Comparison of ENCODE assay signal across 10 cellular contexts in the genomic region with DNA sequence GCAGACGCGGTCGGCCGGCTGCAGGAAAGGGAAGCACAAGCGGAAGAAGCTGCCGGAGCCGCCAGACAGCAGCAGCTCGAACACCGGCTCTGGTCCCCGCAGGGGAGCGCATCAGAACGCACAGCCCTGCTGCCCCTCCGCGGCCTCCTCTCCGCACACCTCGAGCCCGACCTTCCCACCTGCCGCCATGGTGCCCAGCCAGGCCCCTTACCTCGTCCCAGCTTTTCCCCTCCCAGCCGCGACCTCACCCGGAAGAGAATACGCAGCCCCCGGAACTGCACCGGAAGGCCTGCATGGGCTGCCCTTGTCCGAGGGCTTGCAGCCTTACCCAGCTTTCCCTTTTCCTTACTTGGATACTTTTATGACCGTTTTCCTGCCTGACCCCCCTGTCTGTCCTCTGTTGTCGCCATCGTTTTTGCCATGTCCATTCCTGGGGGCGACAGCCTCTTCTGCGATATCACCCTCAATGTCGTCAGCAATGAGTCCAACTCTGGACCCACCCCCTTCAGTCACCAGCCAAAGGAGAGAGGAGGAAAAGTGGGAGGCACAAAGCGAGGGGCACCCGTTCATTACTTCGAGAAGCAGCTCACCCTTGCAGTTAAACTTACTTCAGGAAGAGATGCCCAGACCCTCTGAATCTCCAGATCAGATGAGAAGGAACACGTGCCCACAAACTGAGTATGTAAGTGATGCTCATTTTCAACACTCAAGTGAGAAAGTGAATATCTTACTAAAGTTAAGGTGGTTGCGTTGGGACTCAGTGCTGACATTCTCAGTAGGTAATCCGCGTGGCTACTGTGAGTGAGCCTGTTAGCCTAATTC. TPM values are rescaled to one million over a fixed set of nuclear protein-coding genes. Genes with fewer than 3 reads are reported as not detected.
DNase-seq lines count a peak whose midpoint lies in the region; ATAC-seq, FAIRE-seq and TF ChIP-seq lines count a peak whose summit lies in the region.
"Had no signal": no experiment of that assay in that cellular context is flagged by ENCODE, and none has a peak within 500 bp of the region (broad histone marks: within the 10 kb centered on the region; RNA-seq: fewer than 3 reads in every experiment).

No MANE protein-coding gene starts in this region.

- H3K27me3 Mint-ChIP-seq in activated naive CD8-positive, alpha-beta T cell treated with anti-CD3 and anti-CD28 coated beads, Interleukin-2, amount 50 U/mL, for 24 hours: no peaks in the 10 kb centered on the region

- H3K9me3 Mint-ChIP-seq in activated naive CD8-positive, alpha-beta T cell treated with anti-CD3 and anti-CD28 coated beads, Interleukin-2, amount 50 U/mL, for 24 hours: no peaks in the 10 kb centered on the region

- peak overlapping the region; percentile 83 for H3K4me3 Mint-ChIP-seq in activated naive CD8-positive, alpha-beta T cell treated with anti-CD3 and anti-CD28 coated beads, Interleukin-2, amount 50 U/mL, for 24 hours

- FAIRE-seq in D721Med (lab: Jason Lieb, UNC): no peak

- H3K36me3 ChIP-seq in neutrophil: no peaks in the 10 kb centered on the region

- DNase-seq in AML-193 (lab: John Stamatoyannopoulos, UW) (peak; percentile 40 to 56), D721Med (ENCODE audit: insufficient read length, low spot score) (no peak), NCI-H2029 treated with DMSO at 0.1 percent for 48 hours (lab: John Stamatoyannopoulos, UW) (no peak), RKO (ENCODE audit: low spot score) (no peak)
- peak; percentile 30 for DNase-seq in activated naive CD8-positive, alpha-beta T cell treated with anti-CD3 and anti-CD28 coated beads, Interleukin-2, amount 50 U/mL, for 24 hours
- DNase-seq: DND-41 had no signal

- peaks cover 0 to 10% of the 10 kb centered on the region in 2 experiments for H3K4me1 ChIP-seq in neutrophil (ENCODE audit: control insufficient read depth in 1 of 2, insufficient read depth in 1 of 2, low read depth in 1 of 2, low read length in 1 of 2)

- H3K4me1 Mint-ChIP-seq in activated naive CD8-positive, alpha-beta T cell treated with anti-CD3 and anti-CD28 coated beads, Interleukin-2, amount 50 U/mL, for 24 hours: peaks cover 15% of the 10 kb centered on the region

- peak overlapping the region; percentile 34 to 60 for H3K4me3 ChIP-seq in neutrophil (ENCODE audit: low read depth in 1 of 2, low read length in 1 of 2)

- H3K27me3 ChIP-seq in neutrophil: no peaks in the 10 kb centered on the region

- peaks cover 10% of the 10 kb centered on the region for H3K36me3 Mint-ChIP-seq in activated naive CD8-positive, alpha-beta T cell treated with anti-CD3 and anti-CD28 coated beads, Interleukin-2, amount 50 U/mL, for 24 hours (ENCODE audit: low read depth)

- TF ChIP-seq CTCF in neutrophil (IDR thresholded peaks at IDR 0.05) (no peak), D721Med (IDR thresholded peaks at IDR 0.05; ENCODE audit: insufficient read depth, missing control alignments) (no peak)

- H3K27ac ChIP-seq in neutrophil: peak overlapping the region; percentile 62
- H3K27ac ChIP-seq: epithelial cell of prostate had no signal

- H3K9me3 ChIP-seq in neutrophil: no peaks in the 10 kb centered on the region

- H3K27ac Mint-ChIP-seq in activated naive CD8-positive, alpha-beta T cell treated with anti-CD3 and anti-CD28 coated beads, Interleukin-2, amount 50 U/mL, for 24 hours: peak overlapping the region; percentile 83

- peak; percentile 83 for ATAC-seq in activated naive CD8-positive, alpha-beta T cell treated with anti-CD3 and anti-CD28 coated beads, Interleukin-2, amount 50 U/mL, for 24 hours
- ATAC-seq in HG02938 (IDR thresholded peaks at IDR 0.05; ENCODE audit: unreplicated experiment): no peak

TF ChIP-seq in PFSK-1, 5 proteins besides CTCF, POLR2A, EP300 and RAD21:
- TF ChIP-seq SIN3A (IDR thresholded peaks at IDR 0.05; ENCODE audit: borderline replicate concordance, insufficient read depth, low read length) (peak; percentile 69; the same call in 1 of the 2 replicates), POLR2AphosphoS5 (IDR thresholded peaks at IDR 0.05; ENCODE audit: low read depth, low read length) (peak; percentile 67), FOXP2 (optimal IDR thresholded peaks at IDR 0.05; ENCODE audit: borderline replicate concordance, extremely low read depth, extremely low read length, insufficient read depth) (no peak), TAF1 (IDR thresholded peaks at IDR 0.05; ENCODE audit: borderline replicate concordance, insufficient read depth, low read length) (peak; percentile 50; the same call in 1 of the 2 replicates)

RNA-seq across cellular contexts. Expression of gene UTS2, which starts 25.5 kb away (rescaled TPM):
- not detected for polyA plus RNA-seq in PFSK-1 (2012; ENCODE audit: insufficient read length, low read depth)

RNA-seq across cellular contexts. Expression of gene PER3, which starts 43.3 kb away (rescaled TPM):
- 4.9 TPM for polyA plus RNA-seq in PFSK-1 (2012; ENCODE audit: insufficient read length, low read depth)

RNA-seq across cellular contexts. Expression of gene VAMP3, which starts 56.2 kb away (rescaled TPM):
- 23.8 TPM for polyA plus RNA-seq in PFSK-1 (2012; ENCODE audit: insufficient read length, low read depth)

Comparison
In these comparisons a context has a peak if more than half of its experiments do, and no peak if none do; other contexts are left out.
1. DNase-seq: peak in AML-193 (2 of 2) and activated naive CD8-positive, alpha-beta T cell treated with anti-CD3 and anti-CD28 coated beads, Interleukin-2, amount 50 U/mL, for 24 hours (single experiment); none in D721Med (single experiment), NCI-H2029 treated with DMSO at 0.1 percent for 48 hours (single experiment) and RKO (single experiment).